In genomic region chr3:59820352-59820934, GRCh38 we compare ENCODE assay signal across 18 cellular contexts.
A peak's percentile ranks its signal among the peaks of the same experiment; 100 is the strongest.
DNase-seq lines count a peak whose midpoint lies in the region; ATAC-seq, FAIRE-seq and TF ChIP-seq lines count a peak whose summit lies in the region.
"Had no signal": no experiment of that assay in that cellular context is flagged by ENCODE, and none has a peak within 500 bp of the region (broad histone marks: within the 10 kb centered on the region; RNA-seq: fewer than 3 reads in every experiment).

No MANE protein-coding gene starts in this region.

- no peak for TF ChIP-seq POLR2A in esophagus squamous epithelium (IDR thresholded peaks at IDR 0.05)

- H3K27ac ChIP-seq in esophagus squamous epithelium: no peak overlapping the region
- H3K27ac ChIP-seq: left lung, psoas muscle, tibial nerve had no signal

- H3K9me3 Mint-ChIP-seq in activated naive CD8-positive, alpha-beta T cell (ENCODE audit: low read depth): peaks cover 6% of the 10 kb centered on the region
- H3K9me3 Mint-ChIP-seq in activated naive CD8-positive, alpha-beta T cell treated with anti-CD3 and anti-CD28 coated beads for 36 hours: peaks cover 8% of the 10 kb centered on the region
- H3K9me3 Mint-ChIP-seq: dendritic cell treated with granulocyte-macrophage colony-stimulating factor and Interleukin-4, amounts not matched to agents 40 ng/mL and 50 ng/mL, for 4 days had no signal

- H3K27me3 ChIP-seq in MG63 (no peaks in the 10 kb centered on the region), bronchial epithelial cell (ENCODE audit: control insufficient read depth, insufficient read depth, low read length) (no peaks in the 10 kb centered on the region), esophagus squamous epithelium (no peaks in the 10 kb centered on the region)
- H3K27me3 ChIP-seq: left lung, tibial nerve had no signal

- DNase-seq in activated naive CD8-positive, alpha-beta T cell treated with anti-CD3 and anti-CD28 coated beads for 36 hours: no peak
- DNase-seq in MG63 (peak; percentile 19), bronchial epithelial cell (ENCODE audit: low read depth) (peak; percentile 80), renal cortical epithelial cell (ENCODE audit: low read depth) (peak; percentile 48), esophagus squamous epithelium (lab: John Stamatoyannopoulos, UW) (no peak), T-helper 2 cell (no peak)
- DNase-seq: activated CD4-positive, alpha-beta T cell treated with anti-CD3 and anti-CD28 coated beads for 1 hour; anterior cingulate cortex; left lung; MV-4-11; NCI-H774; psoas muscle; RPMI8226; stimulated activated CD8-positive, alpha-beta memory T cell treated with anti-CD3 and anti-CD28 coated beads, Interleukin-4, amount 100 ng/mL, for 48 hours had no signal

- no peaks in the 10 kb centered on the region for H3K36me3 ChIP-seq in MG63
- no peaks in the 10 kb centered on the region for H3K36me3 ChIP-seq in bronchial epithelial cell (ENCODE audit: control insufficient read depth, insufficient read depth, low read length)
- no peaks in the 10 kb centered on the region for H3K36me3 ChIP-seq in esophagus squamous epithelium
- H3K36me3 ChIP-seq: left lung, tibial nerve had no signal

- H3K27ac Mint-ChIP-seq in activated naive CD8-positive, alpha-beta T cell: peak overlapping the region; percentile 43
- H3K27ac Mint-ChIP-seq in activated naive CD8-positive, alpha-beta T cell treated with anti-CD3 and anti-CD28 coated beads for 36 hours: no peak overlapping the region

- peaks cover 18% of the 10 kb centered on the region for H3K4me1 Mint-ChIP-seq in activated naive CD8-positive, alpha-beta T cell (ENCODE audit: low read depth)
- H3K4me1 Mint-ChIP-seq in activated naive CD8-positive, alpha-beta T cell treated with anti-CD3 and anti-CD28 coated beads for 36 hours: peaks cover 10% of the 10 kb centered on the region

- no peak overlapping the region for H3K4me3 Mint-ChIP-seq in activated naive CD8-positive, alpha-beta T cell
- no peak overlapping the region for H3K4me3 Mint-ChIP-seq in activated naive CD8-positive, alpha-beta T cell treated with anti-CD3 and anti-CD28 coated beads for 36 hours
- H3K4me3 Mint-ChIP-seq: dendritic cell treated with granulocyte-macrophage colony-stimulating factor and Interleukin-4, amounts not matched to agents 40 ng/mL and 50 ng/mL, for 4 days had no signal

- no peak for FAIRE-seq in bronchial epithelial cell (lab: Jason Lieb, UNC)

- no peak overlapping the region for H3K4me3 ChIP-seq in MG63
- no peak overlapping the region for H3K4me3 ChIP-seq in bronchial epithelial cell (ENCODE audit: low read depth, low read length)
- no peak overlapping the region for H3K4me3 ChIP-seq in esophagus squamous epithelium
- H3K4me3 ChIP-seq: left lung, psoas muscle, tibial nerve had no signal

- 72 to 82% methylated on average over 3 of the region's 3 CpGs for WGBS in esophagus squamous epithelium, 2 donors

- H3K9me3 ChIP-seq in MG63: no peaks in the 10 kb centered on the region
- no peaks in the 10 kb centered on the region for H3K9me3 ChIP-seq in esophagus squamous epithelium
- H3K9me3 ChIP-seq: left lung, psoas muscle, tibial nerve had no signal

- H3K27me3 Mint-ChIP-seq in activated naive CD8-positive, alpha-beta T cell: no peaks in the 10 kb centered on the region
- H3K27me3 Mint-ChIP-seq in activated naive CD8-positive, alpha-beta T cell treated with anti-CD3 and anti-CD28 coated beads for 36 hours: no peaks in the 10 kb centered on the region
- H3K27me3 Mint-ChIP-seq: dendritic cell treated with granulocyte-macrophage colony-stimulating factor and Interleukin-4, amounts not matched to agents 40 ng/mL and 50 ng/mL, for 4 days had no signal

- no peak for TF ChIP-seq CTCF in bronchial epithelial cell (IDR thresholded peaks at IDR 0.05; ENCODE audit: insufficient read depth, low read length, severe bottlenecking)
- no peak for TF ChIP-seq CTCF in esophagus squamous epithelium (IDR thresholded peaks at IDR 0.05)

- no peak for ATAC-seq in HG03025 (IDR thresholded peaks at IDR 0.05; ENCODE audit: low FRiP score, unreplicated experiment)
- ATAC-seq: left lung, psoas muscle had no signal

- H3K36me3 Mint-ChIP-seq in activated naive CD8-positive, alpha-beta T cell: peaks cover 36% of the 10 kb centered on the region
- no peaks in the 10 kb centered on the region for H3K36me3 Mint-ChIP-seq in activated naive CD8-positive, alpha-beta T cell treated with anti-CD3 and anti-CD28 coated beads for 36 hours

- intact Hi-C loops in esophagus squamous epithelium (cut with DNase I): no loop called here

- H3K4me1 ChIP-seq in esophagus squamous epithelium: peaks cover 0 to 10% (median 3%) of the 10 kb centered on the region in 3 donors

Comparison
In these comparisons a context has a peak if more than half of its experiments do, and no peak if none do; other contexts are left out.
1. DNase-seq: peak in MG63 (single experiment), bronchial epithelial cell (single experiment) and renal cortical epithelial cell (single experiment); none in activated naive CD8-positive, alpha-beta T cell treated with anti-CD3 and anti-CD28 coated beads for 36 hours (single experiment), esophagus squamous epithelium (single experiment) and T-helper 2 cell (0 of 5).